Comparison of ENCODE assay signal across 15 cellular contexts in the genomic region with DNA sequence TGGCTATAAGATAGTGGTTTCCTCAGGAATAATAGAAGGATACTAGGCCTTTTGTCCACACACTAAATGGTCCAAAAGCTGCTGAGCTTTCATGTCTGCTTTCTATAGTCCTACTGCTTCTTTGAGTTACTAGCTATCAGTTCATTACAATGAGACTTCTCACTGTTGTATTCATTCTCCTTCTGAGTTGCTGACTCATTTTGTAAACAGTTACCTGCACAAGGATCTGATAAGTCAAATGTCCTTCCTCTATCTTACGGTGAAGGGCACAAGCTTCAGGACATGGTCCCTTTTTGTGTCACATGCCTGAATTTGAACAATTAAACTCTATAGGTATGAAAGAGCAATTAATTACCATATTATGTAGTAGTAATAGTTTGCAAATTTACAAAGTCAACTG.
A peak's percentile ranks its signal among the peaks of the same experiment; 100 is the strongest.
DNase-seq lines count a peak whose midpoint lies in the region; ATAC-seq and TF ChIP-seq lines count a peak whose summit lies in the region.
"Had no signal": no experiment of that assay in that cellular context is flagged by ENCODE, and none has a peak within 500 bp of the region (broad histone marks: within the 10 kb centered on the region; RNA-seq: fewer than 3 reads in every experiment).

No MANE protein-coding gene starts in this region.

- no peaks in the 10 kb centered on the region for H3K36me3 Mint-ChIP-seq in effector memory CD8-positive, alpha-beta T cell (ENCODE audit: insufficient read depth)

- no peak overlapping the region for H2AFZ ChIP-seq in hepatocyte
- H2AFZ ChIP-seq: parathyroid adenoma had no signal

- H3K9me2 ChIP-seq in hepatocyte (replicated peaks; ENCODE audit: insufficient read depth) = no peaks in the 10 kb centered on the region

- no peak overlapping the region for H3K4me2 ChIP-seq in hepatocyte

- H3K27me3 Mint-ChIP-seq in effector memory CD8-positive, alpha-beta T cell = no peaks in the 10 kb centered on the region
- H3K27me3 Mint-ChIP-seq: activated naive CD8-positive, alpha-beta T cell treated with anti-CD3 and anti-CD28 coated beads for 36 hours; stimulated activated naive CD8-positive, alpha-beta T cell treated with anti-CD3 and anti-CD28 coated beads, Interleukin-15, Interleukin-2, amounts not matched to agents 100 ng/mL and 50 ng/mL, for 24 hours had no signal

- no peaks in the 10 kb centered on the region for H3K9me3 ChIP-seq in hepatocyte (ENCODE audit: low read depth)

- no peak overlapping the region for H3K4me3 ChIP-seq in hepatocyte
- H3K4me3 ChIP-seq: spleen had no signal

- ATAC-seq in GM19395 (IDR thresholded peaks at IDR 0.05; ENCODE audit: unreplicated experiment) (peak; percentile 72), HG03558 (IDR thresholded peaks at IDR 0.05; ENCODE audit: extremely low read depth, unreplicated experiment) (peak; percentile 53), GM21529 (IDR thresholded peaks at IDR 0.05; ENCODE audit: unreplicated experiment) (no peak)
- no peak for ATAC-seq in activated CD4-positive, CD25-positive, alpha-beta regulatory T cell treated with anti-CD3 and anti-CD28 coated beads, Interleukin-2, amount 50 U/mL, for 24 hours
- no peak for ATAC-seq in effector memory CD8-positive, alpha-beta T cell (replicated peaks)

- peaks cover 10 to 14% of the 10 kb centered on the region in 2 donors for H3K4me1 Mint-ChIP-seq in effector memory CD8-positive, alpha-beta T cell (ENCODE audit: low read depth in 2 of 2)

- DNase-seq in Caki2 (ENCODE audit: low read depth) (peak; percentile 8), hepatocyte (ENCODE audit: low spot score) (peak; percentile 24), epidermal melanocyte (ENCODE audit: insufficient read length, low spot score) (no peak)
- no peak for DNase-seq in effector memory CD8-positive, alpha-beta T cell
- DNase-seq: activated CD4-positive, CD25-positive, alpha-beta regulatory T cell; activated naive CD8-positive, alpha-beta T cell treated with anti-CD3 and anti-CD28 coated beads for 36 hours; Karpas-422; spleen had no signal

- 58% methylated on average over 1 of the region's 1 CpG for WGBS in hepatocyte (ENCODE audit: low lambda C conversion rate, missing lambda C conversion rate)

- H4K20me1 ChIP-seq in hepatocyte (ENCODE audit: insufficient read depth, poor library complexity, severe bottlenecking) = no peaks in the 10 kb centered on the region

- no peak overlapping the region for H3K4me3 Mint-ChIP-seq in effector memory CD8-positive, alpha-beta T cell
- H3K4me3 Mint-ChIP-seq: activated naive CD8-positive, alpha-beta T cell treated with anti-CD3 and anti-CD28 coated beads for 36 hours; stimulated activated naive CD8-positive, alpha-beta T cell treated with anti-CD3 and anti-CD28 coated beads, Interleukin-15, Interleukin-2, amounts not matched to agents 100 ng/mL and 50 ng/mL, for 24 hours had no signal

- H3K27ac ChIP-seq in hepatocyte = peak overlapping the region; percentile 5
- H3K27ac ChIP-seq: HL-60, parathyroid adenoma, spleen had no signal

- no peaks in the 10 kb centered on the region for H3K36me3 ChIP-seq in hepatocyte (replicated peaks; ENCODE audit: insufficient read depth, low read depth)

- H3K79me2 ChIP-seq in hepatocyte = peaks cover 49% of the 10 kb centered on the region
- H3K79me2 ChIP-seq: parathyroid adenoma had no signal

- peak overlapping the region in 1 of 2 donors; percentile 28 for H3K27ac Mint-ChIP-seq in effector memory CD8-positive, alpha-beta T cell
- H3K27ac Mint-ChIP-seq: activated naive CD8-positive, alpha-beta T cell treated with anti-CD3 and anti-CD28 coated beads for 36 hours; stimulated activated naive CD8-positive, alpha-beta T cell treated with anti-CD3 and anti-CD28 coated beads, Interleukin-15, Interleukin-2, amounts not matched to agents 100 ng/mL and 50 ng/mL, for 24 hours had no signal

- peaks cover 5% of the 10 kb centered on the region for H3K4me1 ChIP-seq in hepatocyte (ENCODE audit: insufficient read depth)
- H3K4me1 ChIP-seq: parathyroid adenoma had no signal

- no peaks in the 10 kb centered on the region for H3K9me3 Mint-ChIP-seq in effector memory CD8-positive, alpha-beta T cell

- H3K27me3 ChIP-seq in hepatocyte = no peaks in the 10 kb centered on the region
- H3K27me3 ChIP-seq: spleen had no signal

- TF ChIP-seq CTCF in hepatocyte (IDR thresholded peaks at IDR 0.05; ENCODE audit: poor library complexity) = no peak

- in situ Hi-C loops in Caki2 (cut with HindIII; ENCODE audit: low pct_unique_long_range_greater_than_20kb, low sequenced_read_pairs) = no loop called here

Comparison
In these comparisons a context has a peak if more than half of its experiments do, and no peak if none do; other contexts are left out.
1. DNase-seq: peak in Caki2 (single experiment) and hepatocyte (single experiment); none in epidermal melanocyte (single experiment) and effector memory CD8-positive, alpha-beta T cell (0 of 3).
2. ATAC-seq: peak in GM19395 (single experiment) and HG03558 (single experiment); none in activated CD4-positive, CD25-positive, alpha-beta regulatory T cell treated with anti-CD3 and anti-CD28 coated beads, Interleukin-2, amount 50 U/mL, for 24 hours (0 of 2), GM21529 (single experiment) and effector memory CD8-positive, alpha-beta T cell (single experiment).